ENCODE assay signal across 13 cellular contexts in the genomic region with DNA sequence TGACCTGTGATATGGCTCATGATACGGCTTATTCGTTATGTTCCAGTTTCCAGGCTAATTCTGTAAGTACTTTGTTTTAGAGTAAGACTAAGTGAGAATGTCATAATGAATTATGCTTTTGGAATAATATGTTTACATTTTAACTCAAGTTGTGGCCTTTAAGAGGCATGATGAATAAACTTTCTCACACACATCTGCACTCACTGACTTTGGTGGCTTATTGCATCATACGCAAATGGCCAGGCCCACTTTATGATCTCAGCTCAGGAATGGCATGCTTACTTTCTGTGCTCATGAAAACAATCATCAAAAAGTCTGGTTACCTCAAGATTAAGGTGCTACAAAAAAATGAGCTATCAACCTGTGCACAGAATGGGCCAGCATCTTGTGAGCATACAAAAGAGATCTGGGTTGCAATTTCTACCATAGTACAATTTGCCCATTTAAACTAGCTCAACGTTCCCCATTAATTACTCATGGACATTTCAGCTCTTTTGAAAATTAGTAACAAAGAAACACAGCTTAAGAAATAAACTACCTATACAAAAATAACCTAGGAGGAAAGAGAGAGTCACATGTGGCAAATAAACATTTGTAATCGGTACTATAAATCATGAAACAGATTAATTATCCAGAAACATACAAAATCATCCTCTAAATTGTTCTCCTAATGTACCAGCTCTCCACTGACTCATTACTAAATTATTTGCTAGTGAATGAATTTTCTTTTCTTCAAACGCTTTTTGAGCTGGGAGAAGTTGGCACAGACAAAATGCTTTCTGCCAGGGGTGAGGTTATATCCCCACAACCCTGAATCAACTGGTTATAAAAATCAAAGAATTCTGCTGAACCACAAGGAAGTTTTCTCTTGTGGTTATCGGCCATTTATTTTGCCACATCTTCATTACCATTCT.
A peak's percentile ranks its signal among the peaks of the same experiment; 100 is the strongest.
DNase-seq lines count a peak whose midpoint lies in the region; FAIRE-seq and TF ChIP-seq lines count a peak whose summit lies in the region.
"Had no signal": no experiment of that assay in that cellular context is flagged by ENCODE, and none has a peak within 500 bp of the region (broad histone marks: within the 10 kb centered on the region; RNA-seq: fewer than 3 reads in every experiment).

No MANE protein-coding gene starts in this region.

- H3K4me1 ChIP-seq in mesenchymal stem cell (ENCODE audit: control insufficient read depth, insufficient read depth, low read depth, low read length), result no peaks in the 10 kb centered on the region
- H3K4me1 ChIP-seq: BLaER1 treated with 17β-estradiol and CSF1 and Interleukin-3, amounts not matched to agents 10 nM and 100 nM had no signal

- H3K4ac ChIP-seq in mesenchymal stem cell (ENCODE audit: low read depth in 1 of 2, low read length in 2 of 2), result no peak overlapping the region

- H3K27ac ChIP-seq in mesenchymal stem cell (ENCODE audit: low read length, poor library complexity, severe bottlenecking), result no peak overlapping the region
- H3K27ac ChIP-seq: BLaER1 treated with 17β-estradiol and CSF1 and Interleukin-3, amounts not matched to agents 10 nM and 100 nM; SK-N-MC had no signal

- H3K36me3 ChIP-seq in mesenchymal stem cell (ENCODE audit: control insufficient read depth in 1 of 2, insufficient read depth in 2 of 2, low read depth in 1 of 2, low read length in 2 of 2), result no peaks in the 10 kb centered on the region
- H3K36me3 ChIP-seq: BLaER1 treated with 17β-estradiol and CSF1 and Interleukin-3, amounts not matched to agents 10 nM and 100 nM had no signal

- TF ChIP-seq POLR2A in GM12891 (IDR thresholded peaks at IDR 0.05; ENCODE audit: low read depth, low read length), result no peak

- H3K27me3 ChIP-seq in mesenchymal stem cell (ENCODE audit: control insufficient read depth in 1 of 2, insufficient read depth in 1 of 2, low read length in 2 of 2), result no peaks in the 10 kb centered on the region
- H3K27me3 ChIP-seq: BLaER1 treated with 17β-estradiol and CSF1 and Interleukin-3, amounts not matched to agents 10 nM and 100 nM had no signal

- no peak overlapping the region for H2BK5ac ChIP-seq in mesenchymal stem cell (ENCODE audit: low read depth, low read length, poor library complexity, severe bottlenecking)

- no peak overlapping the region for H3K4me2 ChIP-seq in mesenchymal stem cell (ENCODE audit: low read length, poor library complexity, severe bottlenecking)
- H3K4me2 ChIP-seq: BLaER1 treated with 17β-estradiol and CSF1 and Interleukin-3, amounts not matched to agents 10 nM and 100 nM had no signal

- H3K79me1 ChIP-seq in mesenchymal stem cell (replicated peaks; ENCODE audit: low read length, poor library complexity, severe bottlenecking), result no peaks in the 10 kb centered on the region

- no peak overlapping the region for H4K8ac ChIP-seq in mesenchymal stem cell (ENCODE audit: low read length)

- H2BK120ac ChIP-seq in mesenchymal stem cell (ENCODE audit: low read depth, low read length), result no peak overlapping the region

- H3K23ac ChIP-seq in mesenchymal stem cell (ENCODE audit: low read length in 2 of 2), result no peak overlapping the region

- no peak overlapping the region for H2AFZ ChIP-seq in mesenchymal stem cell (ENCODE audit: low read depth, low read length)

- no peak overlapping the region for H2BK15ac ChIP-seq in mesenchymal stem cell (ENCODE audit: low read depth, poor library complexity, severe bottlenecking)

- peak; percentile 39 for FAIRE-seq in endometrium (lab: Jason Lieb, UNC)
- no peak for FAIRE-seq in GM12891 (lab: Jason Lieb, UNC)

- DNase-seq in AG09319 (ENCODE audit: extremely low read depth, low read depth), result peak; percentile 23
- DNase-seq in NCI-H226, result peak; percentile 81
- DNase-seq in mesenchymal stem cell, result peak; percentile 89
- DNase-seq in GM12891 (ENCODE audit: insufficient read length, low spot score), result no peak
- DNase-seq in activated naive CD4-positive, alpha-beta T cell treated with Interleukin-2 at 50 U/mL for 16 hours, result no peak
- DNase-seq in CD1c-positive myeloid dendritic cell (ENCODE audit: extremely low spot score), result no peak
- DNase-seq in GM10266 (ENCODE audit: extremely low spot score), result no peak
- DNase-seq: KBM-7, left cardiac atrium, NCI-H1930 had no signal

- no peak overlapping the region for H3K4me3 ChIP-seq in mesenchymal stem cell (ENCODE audit: insufficient read depth in 1 of 2, low read depth in 1 of 2, low read length in 2 of 2)
- H3K4me3 ChIP-seq: BLaER1 treated with 17β-estradiol and CSF1 and Interleukin-3, amounts not matched to agents 10 nM and 100 nM; SK-N-MC had no signal

- peak overlapping the region; percentile 30 for H3K9ac ChIP-seq in mesenchymal stem cell (ENCODE audit: low read length)
- H3K9ac ChIP-seq: BLaER1 treated with 17β-estradiol and CSF1 and Interleukin-3, amounts not matched to agents 10 nM and 100 nM had no signal

- TF ChIP-seq CTCF in AG09319 (IDR thresholded peaks at IDR 0.05; ENCODE audit: low read depth, low read length), result no peak
- no peak for TF ChIP-seq CTCF in GM10266 (IDR thresholded peaks at IDR 0.05; ENCODE audit: control insufficient read depth, insufficient read depth, low read depth, missing control alignments)

- no peak overlapping the region for H4K91ac ChIP-seq in mesenchymal stem cell (ENCODE audit: low read length)

- no peak overlapping the region for H3K14ac ChIP-seq in mesenchymal stem cell (ENCODE audit: low read length in 2 of 2)

- H2BK12ac ChIP-seq in mesenchymal stem cell (ENCODE audit: low read length in 2 of 2), result no peak overlapping the region

- WGBS in mesenchymal stem cell, result 8% methylated on average over 2 of the region's 7 CpGs

- H2AK5ac ChIP-seq in mesenchymal stem cell (ENCODE audit: low read length, severe bottlenecking), result no peak overlapping the region

- H3K9me3 ChIP-seq in mesenchymal stem cell (ENCODE audit: control insufficient read depth, low read length), result no peaks in the 10 kb centered on the region
- H3K9me3 ChIP-seq: BLaER1 treated with 17β-estradiol and CSF1 and Interleukin-3, amounts not matched to agents 10 nM and 100 nM had no signal

- H3K18ac ChIP-seq in mesenchymal stem cell (ENCODE audit: low read depth in 1 of 2, low read length in 2 of 2), result peak overlapping the region in 1 of 2 experiments; percentile 24

TF ChIP-seq in GM12891, 5 proteins besides CTCF, POLR2A, EP300 and RAD21:
- TF ChIP-seq SPI1 (IDR thresholded peaks at IDR 0.05; ENCODE audit: low read depth, low read length) (no peak), PAX5 (IDR thresholded peaks at IDR 0.05; ENCODE audit: insufficient read depth, low read length, severe bottlenecking) (no peak), TAF1 (IDR thresholded peaks at IDR 0.05; ENCODE audit: low read depth, low read length) (no peak), POU2F2 (IDR thresholded peaks at IDR 0.05; ENCODE audit: low read depth, low read length) (no peak), POLR2AphosphoS5 (IDR thresholded peaks at IDR 0.05; ENCODE audit: low read depth, low read length) (no peak)
TF ChIP-seq in GM12891: peak in this region for 0.

Comparison
In these comparisons a context has a peak if more than half of its experiments do, and no peak if none do; other contexts are left out.
1. DNase-seq: peak in AG09319 (single experiment), NCI-H226 (single experiment) and mesenchymal stem cell (single experiment); none in GM12891 (single experiment), activated naive CD4-positive, alpha-beta T cell treated with Interleukin-2 at 50 U/mL for 16 hours (single experiment), CD1c-positive myeloid dendritic cell (single experiment) and GM10266 (single experiment).